ENCODE assay signal across 16 cellular contexts in the genomic region with DNA sequence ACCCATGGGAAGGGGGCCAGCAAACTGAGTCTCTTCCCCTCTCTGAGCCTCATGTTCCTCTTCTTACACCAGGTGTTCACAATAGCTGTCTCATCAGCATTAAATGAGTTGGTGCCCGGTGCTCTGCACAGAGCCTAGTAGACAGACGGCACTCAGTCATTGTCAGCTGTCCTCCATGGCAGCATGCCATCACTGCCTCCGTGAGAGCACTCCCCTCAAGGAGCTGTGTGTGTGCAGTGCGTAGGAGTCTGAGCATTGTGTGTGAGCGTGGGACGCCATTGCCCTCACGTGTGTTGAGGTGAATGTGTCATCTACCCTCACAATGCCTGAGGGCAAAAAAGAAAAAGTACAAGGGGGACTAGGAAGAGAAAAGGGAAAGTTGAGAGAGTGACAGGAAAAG.
DNase-seq lines count a peak whose midpoint lies in the region; ATAC-seq and TF ChIP-seq lines count a peak whose summit lies in the region.
"Had no signal": no experiment of that assay in that cellular context is flagged by ENCODE, and none has a peak within 500 bp of the region (broad histone marks: within the 10 kb centered on the region; RNA-seq: fewer than 3 reads in every experiment).

No MANE protein-coding gene starts in this region.

- intact Hi-C loops in colonic mucosa (cut with DNase I) = no loop called here

- no peaks in the 10 kb centered on the region for H3K27me3 ChIP-seq in colonic mucosa
- H3K27me3 ChIP-seq: upper lobe of right lung had no signal

- H3K27ac ChIP-seq in colonic mucosa = no peak overlapping the region
- H3K27ac ChIP-seq: upper lobe of right lung had no signal

- H3K9ac ChIP-seq in colonic mucosa (ENCODE audit: low read depth in 2 of 2, low read length in 2 of 2) = no peak overlapping the region

- ATAC-seq in HG03095 (IDR thresholded peaks at IDR 0.05; ENCODE audit: unreplicated experiment) (no peak), HG03139 (IDR thresholded peaks at IDR 0.05; ENCODE audit: unreplicated experiment) (no peak)
- ATAC-seq: activated CD8-positive, alpha-beta memory T cell treated with anti-CD3 and anti-CD28 coated beads, Interleukin-2, amount 10 ng/mL, durations not matched to agents 7 days and 5 days; SK-N-SH treated with all-trans-retinoic acid at 6 μM for 48 hours; stimulated activated naive CD8-positive, alpha-beta T cell treated with anti-CD3 and anti-CD28 coated beads, Interleukin-15, Interleukin-2, amounts not matched to agents 100 U/mL and 50 U/mL, for 24 hours; upper lobe of right lung had no signal

- DNase-seq in COLO668 (lab: John Stamatoyannopoulos, UW; ENCODE audit: unreplicated experiment) (peak; percentile 23), M059J (ENCODE audit: low read depth) (peak; percentile 29), NCI-H524 (lab: John Stamatoyannopoulos, UW) (peak; percentile 89 to 94), cerebellum (ENCODE audit: low spot score) (peak; percentile 66), hippocampal formation (lab: John Stamatoyannopoulos, UW) (no peak), colonic mucosa (no peak)
- DNase-seq: activated CD8-positive, alpha-beta memory T cell treated with anti-CD3 and anti-CD28 coated beads, Interleukin-2, amount 10 ng/mL, durations not matched to agents 7 days and 5 days; effector CD8-positive, alpha-beta T cell; HFFc6; NCI-H2081 treated with DMSO at 0.1 percent for 48 hours; OCI-M1; stimulated activated naive CD8-positive, alpha-beta T cell treated with anti-CD3 and anti-CD28 coated beads, Interleukin-15, Interleukin-2, amounts not matched to agents 100 U/mL and 50 U/mL, for 24 hours; upper lobe of right lung had no signal

- no peaks in the 10 kb centered on the region for H3K36me3 ChIP-seq in colonic mucosa
- H3K36me3 ChIP-seq: upper lobe of right lung had no signal

- no peaks in the 10 kb centered on the region for H3K9me3 ChIP-seq in colonic mucosa
- H3K9me3 ChIP-seq: upper lobe of right lung had no signal

- no peak overlapping the region for H3K4me3 ChIP-seq in colonic mucosa
- H3K4me3 ChIP-seq: upper lobe of right lung had no signal

- TF ChIP-seq CTCF in colonic mucosa (IDR thresholded peaks at IDR 0.05) = no peak

- no peaks in the 10 kb centered on the region for H3K4me1 ChIP-seq in colonic mucosa
- H3K4me1 ChIP-seq: upper lobe of right lung had no signal

Comparison
In these comparisons a context has a peak if more than half of its experiments do, and no peak if none do; other contexts are left out.
1. DNase-seq: peak in COLO668 (single experiment), M059J (single experiment), NCI-H524 (2 of 2) and cerebellum (single experiment); none in hippocampal formation (0 of 2) and colonic mucosa (single experiment).